In genomic region chr6:12024715-12025434, GRCh38 we compare ENCODE assay signal across 18 cellular contexts. TPM values are rescaled to one million over a fixed set of nuclear protein-coding genes. Genes with fewer than 3 reads are reported as not detected.
DNase-seq lines count a peak whose midpoint lies in the region; ATAC-seq and TF ChIP-seq lines count a peak whose summit lies in the region.
"Had no signal": no experiment of that assay in that cellular context is flagged by ENCODE, and none has a peak within 500 bp of the region (broad histone marks: within the 10 kb centered on the region; RNA-seq: fewer than 3 reads in every experiment).

No MANE protein-coding gene starts in this region.

- CTCF ChIA-PET in activated CD4-positive, alpha-beta T cell treated with anti-CD3 and anti-CD28 coated beads for 36 hours (lab: Charles Lee): interaction anchor here (1.3 kb wide), 1 partner anchor 10 kb away, joined by 3 read pairs; no protein-coding TSS in a partner anchor

- TF ChIP-seq EP300 in stomach (IDR thresholded peaks at IDR 0.05): no peak

- no peak overlapping the region for H3K4me3 ChIP-seq in stomach
- no peak overlapping the region for H3K4me3 ChIP-seq in uterus
- H3K4me3 ChIP-seq: skin epidermis, testis had no signal

- H3K9me3 ChIP-seq in stomach (peaks cover 0 to under 1% (median under 1%) of the 10 kb centered on the region in 4 donors), uterus (no peaks in the 10 kb centered on the region)
- H3K9me3 ChIP-seq: testis had no signal

- H3K4me3 Mint-ChIP-seq in activated CD4-positive, alpha-beta T cell treated with anti-CD3 and anti-CD28 coated beads for 36 hours: no peak overlapping the region
- H3K4me3 Mint-ChIP-seq: activated B cell treated with CpG ODN at 0.5 μM for 24 hours had no signal

- H3K36me3 Mint-ChIP-seq in activated CD4-positive, alpha-beta T cell treated with anti-CD3 and anti-CD28 coated beads for 36 hours (ENCODE audit: low read depth): peaks cover 80% of the 10 kb centered on the region

- peak overlapping the region in 3 of 5 donors; percentile 11 to 66 (median 39) for H3K27ac ChIP-seq in stomach
- no peak overlapping the region for H3K27ac ChIP-seq in uterus
- H3K27ac ChIP-seq: 22Rv1, skin epidermis, testis had no signal

- peak overlapping the region; percentile 3 for H3K27ac Mint-ChIP-seq in activated CD4-positive, alpha-beta T cell treated with anti-CD3 and anti-CD28 coated beads for 36 hours
- H3K27ac Mint-ChIP-seq: activated B cell treated with CpG ODN at 0.5 μM for 24 hours; activated T-cell treated with anti-CD3 and anti-CD28 coated beads, Interleukin-2, amount 50 U/mL, for 72 hours had no signal

- intact Hi-C loops in activated CD4-positive, alpha-beta T cell treated with anti-CD3 and anti-CD28 coated beads for 36 hours (cut with DNase I, micrococcal nuclease): no loop called here
- intact Hi-C loops in stomach (cut with DNase I; ENCODE audit: low total_unique reads) (no loop called here), uterus (cut with DNase I; ENCODE audit: low total_unique reads) (no loop called here)

- no peak for ATAC-seq in activated CD4-positive, alpha-beta T cell treated with anti-CD3 and anti-CD28 coated beads for 36 hours
- ATAC-seq in GM21717 (IDR thresholded peaks at IDR 0.05; ENCODE audit: unreplicated experiment): no peak
- ATAC-seq: activated T-cell treated with anti-CD3 and anti-CD28 coated beads, Interleukin-2, amount 50 U/mL, for 72 hours; esophagus mucosa; naive thymus-derived CD4-positive, alpha-beta T cell had no signal

- H3K4me1 ChIP-seq in stomach (peaks cover 17 to 39% (median 26%) of the 10 kb centered on the region in 4 donors), uterus (peaks cover 0 to 12% of the 10 kb centered on the region in 2 donors)
- H3K4me1 ChIP-seq: testis had no signal

- H3K36me3 ChIP-seq in stomach: peaks cover 4 to 14% (median 6%) of the 10 kb centered on the region in 4 donors
- no peaks in the 10 kb centered on the region for H3K36me3 ChIP-seq in uterus

- DNase-seq in activated CD4-positive, alpha-beta T cell treated with anti-CD3 and anti-CD28 coated beads for 36 hours: no peak
- DNase-seq in activated CD4-positive, alpha-beta T cell treated with anti-CD3 and anti-CD28 coated beads for 1 hour: no peak
- DNase-seq in astrocyte of the hippocampus (ENCODE audit: low read depth, low spot score) (peak; percentile 58), iris pigment epithelial cell (ENCODE audit: low read depth) (peak; percentile 84), stomach (no peak), NCI-H146 treated with DMSO at 0.1 percent for 48 hours (lab: John Stamatoyannopoulos, UW; ENCODE audit: unreplicated experiment) (no peak), uterus (no peak)
- DNase-seq: activated B cell treated with CpG ODN at 0.5 μM for 24 hours; activated T-cell treated with anti-CD3 and anti-CD28 coated beads, Interleukin-2, amount 50 U/mL, for 72 hours; DMS 273 treated with DMSO at 0.1 percent for 48 hours; naive thymus-derived CD4-positive, alpha-beta T cell; NCI-H2107; NK-92 treated with Interleukin-12 subunit alpha and Interleukin-12 subunit beta, amount 100 ng/mL, for 24 hours; testis had no signal

- peaks cover 65% of the 10 kb centered on the region for H3K4me1 Mint-ChIP-seq in activated CD4-positive, alpha-beta T cell treated with anti-CD3 and anti-CD28 coated beads for 36 hours

- no peaks in the 10 kb centered on the region for H3K27me3 ChIP-seq in stomach
- no peaks in the 10 kb centered on the region for H3K27me3 ChIP-seq in uterus
- H3K27me3 ChIP-seq: testis had no signal

- no peaks in the 10 kb centered on the region for H3K27me3 Mint-ChIP-seq in activated CD4-positive, alpha-beta T cell treated with anti-CD3 and anti-CD28 coated beads for 36 hours
- H3K27me3 Mint-ChIP-seq: activated B cell treated with CpG ODN at 0.5 μM for 24 hours; naive thymus-derived CD4-positive, alpha-beta T cell had no signal

- TF ChIP-seq POLR2A in stomach (IDR thresholded peaks at IDR 0.05): no peak
- no peak for TF ChIP-seq POLR2A in uterus (IDR thresholded peaks at IDR 0.05)

- H3K9me3 Mint-ChIP-seq in activated CD4-positive, alpha-beta T cell treated with anti-CD3 and anti-CD28 coated beads for 36 hours (ENCODE audit: low read depth): peaks cover 5% of the 10 kb centered on the region

- WGBS in stomach, 5 donors: 34 to 81% (median 42%) methylated on average over 4 of the region's 4 CpGs

- POLR2A ChIA-PET in activated CD4-positive, alpha-beta T cell treated with anti-CD3 and anti-CD28 coated beads for 36 hours (lab: Charles Lee): no interaction called here

- TF ChIP-seq CTCF in stomach (IDR thresholded peaks at IDR 0.05): no peak
- TF ChIP-seq CTCF in uterus (IDR thresholded peaks at IDR 0.05): no peak

RNA-seq across cellular contexts. Expression of gene HIVEP1, which starts 12.8 kb away (rescaled TPM):
- 10 to 100 TPM; 45.9 to 71.6 TPM for total RNA-seq in activated CD4-positive, alpha-beta T cell treated with anti-CD3 and anti-CD28 coated beads for 36 hours
- total RNA-seq in stomach (10 to 100 TPM; 12.9 to 19.6 (median 16.5) TPM), uterus (10 to 100 TPM in 3 of 4 donors, 1 to 10 TPM in 1; 8.5 to 38.1 (median 22.0) TPM)
- 1 to 10 TPM; 2.0 to 3.7 (median 3.5) TPM for polyA plus RNA-seq in stomach

Comparison
In these comparisons a context has a peak if more than half of its experiments do, and no peak if none do; other contexts are left out.
1. DNase-seq: peak in astrocyte of the hippocampus (single experiment) and iris pigment epithelial cell (single experiment); none in activated CD4-positive, alpha-beta T cell treated with anti-CD3 and anti-CD28 coated beads for 36 hours (single experiment), activated CD4-positive, alpha-beta T cell treated with anti-CD3 and anti-CD28 coated beads for 1 hour (single experiment), stomach (single experiment), NCI-H146 treated with DMSO at 0.1 percent for 48 hours (single experiment) and uterus (0 of 2).
2. H3K27ac ChIP-seq: peak in stomach (3 of 5); none in uterus (0 of 2).